Comparison of ENCODE assay signal across 8 cellular contexts in genomic region chr7:95609277-95609971, GRCh38. TPM values are rescaled to one million over a fixed set of nuclear protein-coding genes. Genes with fewer than 3 reads are reported as not detected.
DNase-seq lines count a peak whose midpoint lies in the region; ATAC-seq and TF ChIP-seq lines count a peak whose summit lies in the region.

No MANE protein-coding gene starts in this region.

- H3K23ac ChIP-seq in mesendoderm (ENCODE audit: low read length), result no peak overlapping the region

- H4K8ac ChIP-seq in mesendoderm (ENCODE audit: low read depth, low read length), result no peak overlapping the region

- peaks cover 12% of the 10 kb centered on the region for H3K36me3 Mint-ChIP-seq in nephron (ENCODE audit: low read depth)

- H3K27me3 Mint-ChIP-seq in nephron (ENCODE audit: low read depth), result no peaks in the 10 kb centered on the region

- no peak overlapping the region for H2BK120ac ChIP-seq in mesendoderm (ENCODE audit: low read depth, low read length)

- H4K5ac ChIP-seq in mesendoderm (ENCODE audit: low read length), result no peak overlapping the region

- H3K4me3 Mint-ChIP-seq in nephron, result peak overlapping the region; percentile 9 to 55 (median 22)

- H3K36me3 ChIP-seq in mesendoderm (ENCODE audit: control insufficient read depth, insufficient read depth, low read length), result no peaks in the 10 kb centered on the region

- H3K4ac ChIP-seq in mesendoderm (ENCODE audit: low read depth, low read length), result no peak overlapping the region

- DNase-seq in DMS53 (lab: John Stamatoyannopoulos, UW), result peak; percentile 89
- DNase-seq in NCI-H748 treated with DMSO at 0.1 percent for 48 hours (lab: John Stamatoyannopoulos, UW), result peak; percentile 71
- no peak for DNase-seq in epithelial cell of prostate (ENCODE audit: low read depth, low spot score)
- no peak for DNase-seq in mesendoderm
- DNase-seq in germinal center (ENCODE audit: low spot score), result no peak

- peak overlapping the region; percentile 96 to 98 (median 98) for H3K27ac Mint-ChIP-seq in nephron

- no peak overlapping the region for H2BK5ac ChIP-seq in mesendoderm (ENCODE audit: low read length)

- H3K9me3 Mint-ChIP-seq in nephron, result peaks cover 26% of the 10 kb centered on the region

- H3K79me2 ChIP-seq in mesendoderm (ENCODE audit: control insufficient read depth, insufficient read depth, low read length), result no peaks in the 10 kb centered on the region

- no CpG with 5 or more reads among the region's 4 CpGs for WGBS in mesendoderm (ENCODE audit: extremely low coverage, insufficient coverage, low lambda C conversion rate)

- H3K27me3 ChIP-seq in mesendoderm (ENCODE audit: insufficient read depth, low read length, poor library complexity), result no peaks in the 10 kb centered on the region

- H3K4me2 ChIP-seq in mesendoderm (ENCODE audit: low read length), result no peak overlapping the region

- peaks cover 60% of the 10 kb centered on the region for H3K4me1 Mint-ChIP-seq in nephron

- no peak overlapping the region for H2BK15ac ChIP-seq in mesendoderm (replicated peaks; ENCODE audit: low read depth)

- no peak overlapping the region for H3K9ac ChIP-seq in mesendoderm (ENCODE audit: low read length)

- H2AK5ac ChIP-seq in mesendoderm (ENCODE audit: low read length), result no peak overlapping the region

- no peak for ATAC-seq in GM18502 (IDR thresholded peaks at IDR 0.05; ENCODE audit: poor library complexity, unreplicated experiment)
- ATAC-seq in HG02938 (IDR thresholded peaks at IDR 0.05; ENCODE audit: unreplicated experiment), result no peak

- no peak overlapping the region for H3K56ac ChIP-seq in mesendoderm (ENCODE audit: low read length)

- H3K4me3 ChIP-seq in mesendoderm (ENCODE audit: low read length), result no peak overlapping the region

- H3K4me1 ChIP-seq in mesendoderm (ENCODE audit: control insufficient read depth, low read depth, low read length), result no peaks in the 10 kb centered on the region

- H3K18ac ChIP-seq in mesendoderm (ENCODE audit: low read length), result no peak overlapping the region

- TF ChIP-seq CTCF in nephron (IDR thresholded peaks at IDR 0.05; ENCODE audit: unreplicated experiment in 3 of 3), result no peak

- no peaks in the 10 kb centered on the region for H3K79me1 ChIP-seq in mesendoderm (ENCODE audit: low read length)

- H3K27ac ChIP-seq in epithelial cell of prostate (peak overlapping the region; percentile 17), mesendoderm (ENCODE audit: low read depth, low read length) (no peak overlapping the region)

RNA-seq across cellular contexts. Expression of gene PDK4, which starts 13.1 kb away (rescaled TPM):
- polyA plus RNA-seq in mesendoderm (2013, experiment 1 of 2), result 0.06 TPM
- polyA plus RNA-seq in mesendoderm (2013, experiment 2 of 2), result 0.07 TPM

Comparison
In these comparisons a context has a peak if more than half of its experiments do, and no peak if none do; other contexts are left out.
1. DNase-seq: peak in DMS53 (single experiment) and NCI-H748 treated with DMSO at 0.1 percent for 48 hours (single experiment); none in epithelial cell of prostate (single experiment), mesendoderm (single experiment) and germinal center (single experiment).